ENCODE assay signal across 17 cellular contexts in the genomic region with DNA sequence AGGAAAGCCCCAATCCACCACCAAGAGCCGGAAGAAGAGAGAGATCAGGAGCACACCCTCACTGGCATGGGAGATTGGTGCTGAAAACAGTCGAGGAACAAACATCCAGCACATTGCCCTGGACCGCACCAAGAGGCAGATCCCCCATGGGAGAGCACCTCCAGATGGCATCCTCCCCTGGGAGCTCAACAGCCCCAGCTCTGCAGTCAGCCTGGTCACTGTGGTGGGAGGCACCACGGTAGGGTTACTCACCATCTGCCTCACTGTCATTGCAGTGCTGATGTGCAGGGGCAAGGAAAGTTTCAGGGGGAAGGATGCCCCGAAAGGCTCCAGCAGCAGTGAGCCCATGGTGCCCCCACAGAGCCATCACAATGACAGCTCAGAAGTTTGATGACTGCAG.
"Had no signal": no experiment of that assay in that cellular context is flagged by ENCODE, and none has a peak within 500 bp of the region (broad histone marks: within the 10 kb centered on the region; RNA-seq: fewer than 3 reads in every experiment).

No MANE protein-coding gene starts in this region.

- H3K4me1 Mint-ChIP-seq: naive thymus-derived CD4-positive, alpha-beta T cell had no signal

- H3K27ac Mint-ChIP-seq: dendritic cell treated with granulocyte-macrophage colony-stimulating factor and Interleukin-4, amounts not matched to agents 40 ng/mL and 50 ng/mL, for 4 days; effector memory CD8-positive, alpha-beta T cell; naive thymus-derived CD4-positive, alpha-beta T cell; progenitor cell of endocrine pancreas; stimulated activated naive CD8-positive, alpha-beta T cell treated with anti-CD3 and anti-CD28 coated beads, Interleukin-15, Interleukin-2, amounts not matched to agents 100 ng/mL and 50 ng/mL, for 24 hours had no signal

- H3K27me3 Mint-ChIP-seq: dendritic cell treated with granulocyte-macrophage colony-stimulating factor and Interleukin-4, amounts not matched to agents 40 ng/mL and 50 ng/mL, for 4 days; progenitor cell of endocrine pancreas had no signal

- H3K9me3 Mint-ChIP-seq: dendritic cell treated with granulocyte-macrophage colony-stimulating factor and Interleukin-4, amounts not matched to agents 40 ng/mL and 50 ng/mL, for 4 days; naive thymus-derived CD4-positive, alpha-beta T cell; stimulated activated naive CD8-positive, alpha-beta T cell treated with anti-CD3 and anti-CD28 coated beads, Interleukin-15, Interleukin-2, amounts not matched to agents 100 ng/mL and 50 ng/mL, for 24 hours had no signal

- H3K4me3 Mint-ChIP-seq: dendritic cell treated with granulocyte-macrophage colony-stimulating factor and Interleukin-4, amounts not matched to agents 40 ng/mL and 50 ng/mL, for 4 days; effector memory CD8-positive, alpha-beta T cell; naive thymus-derived CD4-positive, alpha-beta T cell; stimulated activated naive CD8-positive, alpha-beta T cell treated with anti-CD3 and anti-CD28 coated beads, Interleukin-15, Interleukin-2, amounts not matched to agents 100 ng/mL and 50 ng/mL, for 24 hours had no signal

- DNase-seq: effector memory CD8-positive, alpha-beta T cell; gastrocnemius medialis; heart right ventricle; hypothalamus; mammary epithelial cell; naive thymus-derived CD4-positive, alpha-beta T cell; nucleus accumbens; ovary; right cardiac atrium; small intestine; stimulated activated CD4-positive, alpha-beta T cell treated with anti-CD3 and anti-CD28 coated beads, Interleukin-12 subunit alpha, Interleukin-12 subunit beta, amount 100 ng/mL, for 4 hours; tibial artery; upper lobe of left lung had no signal

- ATAC-seq: effector memory CD8-positive, alpha-beta T cell; gastrocnemius medialis; heart right ventricle; left lobe of liver; naive thymus-derived CD4-positive, alpha-beta T cell; right cardiac atrium had no signal

- H3K36me3 Mint-ChIP-seq: naive thymus-derived CD4-positive, alpha-beta T cell had no signal
